18 cellular contexts compared by ENCODE assay signal in the genomic region with DNA sequence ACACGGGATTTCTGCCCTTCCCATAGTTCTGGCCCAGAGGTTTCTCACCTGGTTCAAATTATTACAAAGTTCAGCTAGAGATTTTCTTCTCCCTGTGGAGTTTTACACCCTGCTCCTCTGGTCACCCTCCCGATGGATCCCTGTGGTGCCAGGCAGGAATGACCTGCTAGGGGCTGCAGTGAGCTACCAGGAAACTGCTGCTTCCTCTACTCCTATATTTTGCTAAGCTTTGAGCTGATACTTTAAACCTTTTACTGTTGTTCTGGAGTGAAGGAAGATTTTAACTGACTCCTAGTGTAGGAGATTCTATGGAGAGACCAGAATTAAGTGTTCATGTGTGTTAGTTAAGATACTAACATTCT. TPM values are rescaled to one million over a fixed set of nuclear protein-coding genes. Genes with fewer than 3 reads are reported as not detected.
DNase-seq lines count a peak whose midpoint lies in the region; ATAC-seq and TF ChIP-seq lines count a peak whose summit lies in the region.
"Had no signal": no experiment of that assay in that cellular context is flagged by ENCODE, and none has a peak within 500 bp of the region (broad histone marks: within the 10 kb centered on the region; RNA-seq: fewer than 3 reads in every experiment).

No MANE protein-coding gene starts in this region.

- H3K36me3 ChIP-seq in HUES6 (ENCODE audit: control insufficient read depth, insufficient read depth, low read length) (no peaks in the 10 kb centered on the region), mucosa of descending colon (ENCODE audit: low read depth) (no peaks in the 10 kb centered on the region)
- H3K36me3 ChIP-seq: BLaER1 had no signal

- H3K9me3 ChIP-seq in HUES6 (ENCODE audit: control insufficient read depth, insufficient read depth, low read depth, low read length) = no peaks in the 10 kb centered on the region
- peaks cover 4% of the 10 kb centered on the region for H3K9me3 ChIP-seq in mucosa of descending colon
- H3K9me3 ChIP-seq: SK-N-SH had no signal

- DNase-seq in DMS53 (lab: John Stamatoyannopoulos, UW) (peak; percentile 68), dermis blood vessel endothelial cell (peak; percentile 27), mucosa of descending colon (peak in 1 of 3 donors; percentile 51), putamen (ENCODE audit: low spot score) (no peak), kidney glomerular epithelial cell (lab: John Stamatoyannopoulos, UW) (no peak)
- DNase-seq in activated CD8-positive, alpha-beta memory T cell treated with anti-CD3 and anti-CD28 coated beads, Interleukin-2, amount 10 ng/mL, durations not matched to agents 7 days and 5 days = no peak
- DNase-seq: CD8-positive, alpha-beta T cell; DND-41; MV-4-11; NCI-H1417; NCI-H82; SK-N-SH had no signal

- peaks cover 10% of the 10 kb centered on the region for H3K9me3 Mint-ChIP-seq in activated CD8-positive, alpha-beta memory T cell treated with anti-CD3 and anti-CD28 coated beads, Interleukin-2, amount 10 ng/mL, durations not matched to agents 7 days and 5 days (ENCODE audit: low read depth)

- no peak for TF ChIP-seq CTCF in mucosa of descending colon (IDR thresholded peaks at IDR 0.05)

- H3K27ac Mint-ChIP-seq in activated CD8-positive, alpha-beta memory T cell treated with anti-CD3 and anti-CD28 coated beads, Interleukin-2, amount 10 ng/mL, durations not matched to agents 7 days and 5 days = no peak overlapping the region
- H3K27ac Mint-ChIP-seq: CD8-positive, alpha-beta T cell had no signal

- peak overlapping the region; percentile 0; the same call in 1 of the 2 replicates for H3K4me3 ChIP-seq in HUES6 (ENCODE audit: low read depth, low read length)
- no peak overlapping the region for H3K4me3 ChIP-seq in mucosa of descending colon
- H3K4me3 ChIP-seq: BLaER1, K562 had no signal

- H3K27ac ChIP-seq in HUES6 (ENCODE audit: low read depth, low read length) = peak overlapping the region; percentile 65; the same call in 1 of the 2 replicates
- H3K27ac ChIP-seq: BLaER1 had no signal

- intact Hi-C loops in mucosa of descending colon (cut with DNase I, micrococcal nuclease) = no loop called here

- H3K36me3 Mint-ChIP-seq in activated CD8-positive, alpha-beta memory T cell treated with anti-CD3 and anti-CD28 coated beads, Interleukin-2, amount 10 ng/mL, durations not matched to agents 7 days and 5 days = no peaks in the 10 kb centered on the region
- H3K36me3 Mint-ChIP-seq: CD8-positive, alpha-beta T cell had no signal

- H3K27me3 Mint-ChIP-seq in activated CD8-positive, alpha-beta memory T cell treated with anti-CD3 and anti-CD28 coated beads, Interleukin-2, amount 10 ng/mL, durations not matched to agents 7 days and 5 days = no peaks in the 10 kb centered on the region

- H3K4me1 ChIP-seq in HUES6 (ENCODE audit: control insufficient read depth, insufficient read depth, low read length) = peaks cover 16% of the 10 kb centered on the region
- H3K4me1 ChIP-seq in mucosa of descending colon (ENCODE audit: low read depth) = no peaks in the 10 kb centered on the region
- H3K4me1 ChIP-seq: BLaER1 had no signal

- H3K9ac ChIP-seq in HUES6 (ENCODE audit: low read length) = peak overlapping the region; percentile 27
- H3K9ac ChIP-seq: BLaER1, SK-N-SH had no signal

- peak; percentile 76 for ATAC-seq in mucosa of descending colon
- ATAC-seq in activated CD8-positive, alpha-beta memory T cell treated with anti-CD3 and anti-CD28 coated beads, Interleukin-2, amount 10 ng/mL, durations not matched to agents 7 days and 5 days = no peak
- no peak for ATAC-seq in GM21723 (IDR thresholded peaks at IDR 0.05; ENCODE audit: unreplicated experiment)
- ATAC-seq: CD8-positive, alpha-beta T cell; K562; Panc1; Right ventricle myocardium inferior had no signal

- no peaks in the 10 kb centered on the region for H3K4me1 Mint-ChIP-seq in activated CD8-positive, alpha-beta memory T cell treated with anti-CD3 and anti-CD28 coated beads, Interleukin-2, amount 10 ng/mL, durations not matched to agents 7 days and 5 days

- H3K4me3 Mint-ChIP-seq in activated CD8-positive, alpha-beta memory T cell treated with anti-CD3 and anti-CD28 coated beads, Interleukin-2, amount 10 ng/mL, durations not matched to agents 7 days and 5 days = no peak overlapping the region
- H3K4me3 Mint-ChIP-seq: CD8-positive, alpha-beta T cell had no signal

- H3K27me3 ChIP-seq in HUES6 (ENCODE audit: control insufficient read depth, insufficient read depth, low read length) = no peaks in the 10 kb centered on the region
- H3K27me3 ChIP-seq: BLaER1 had no signal

- CTCF ChIA-PET in activated CD8-positive, alpha-beta memory T cell treated with anti-CD3 and anti-CD28 coated beads, Interleukin-2, amount 10 ng/mL, durations not matched to agents 7 days and 5 days (lab: Charles Lee) = no interaction called here

RNA-seq across cellular contexts. Expression of a gene that starts 30.4 kb away (rescaled TPM):
- total RNA-seq in dermis blood vessel endothelial cell (28.9 and 39.8 TPM in 2 replicates), mucosa of descending colon (10 to 100 TPM; 65.6 to 95.8 (median 90.0) TPM)
- total RNA-seq in activated CD8-positive, alpha-beta memory T cell treated with anti-CD3 and anti-CD28 coated beads, Interleukin-2, amount 10 ng/mL, durations not matched to agents 7 days and 5 days = under 1 TPM in 1 of 2 experiments, not detected in 1; 0.30 TPM
- total RNA-seq: CD8-positive, alpha-beta T cell; K562 had no signal

Comparison
In these comparisons a context has a peak if more than half of its experiments do, and no peak if none do; other contexts are left out.
1. DNase-seq: peak in DMS53 (single experiment) and dermis blood vessel endothelial cell (single experiment); none in activated CD8-positive, alpha-beta memory T cell treated with anti-CD3 and anti-CD28 coated beads, Interleukin-2, amount 10 ng/mL, durations not matched to agents 7 days and 5 days (single experiment), putamen (single experiment) and kidney glomerular epithelial cell (single experiment).
2. RNA of a gene that starts 30.4 kb away (total RNA-seq): 65.6 to 95.8 TPM in mucosa of descending colon and 28.9 to 39.8 TPM in dermis blood vessel endothelial cell; 0.30 TPM in activated CD8-positive, alpha-beta memory T cell treated with anti-CD3 and anti-CD28 coated beads, Interleukin-2, amount 10 ng/mL, durations not matched to agents 7 days and 5 days; every median in the first group is over 10 times any median in the second.